8 cellular contexts compared by ENCODE assay signal in genomic region chr16:2151188-2152091, GRCh38. TPM values are rescaled to one million over a fixed set of nuclear protein-coding genes. Genes with fewer than 3 reads are reported as not detected.
DNase-seq lines count a peak whose midpoint lies in the region; ATAC-seq, FAIRE-seq and TF ChIP-seq lines count a peak whose summit lies in the region.

No MANE protein-coding gene starts in this region.

- TF ChIP-seq POLR2A in GM12878 (IDR thresholded peaks at IDR 0.05; ENCODE audit: low read depth, low read length), result no peak; the same call in 1 of the 2 replicates

- peaks cover 73% of the 10 kb centered on the region for H3F3A ChIP-seq in MM.1S (ENCODE audit: insufficient read depth, low read length)

- H3K27ac ChIP-seq in MM.1S (ENCODE audit: low read length) (no peak overlapping the region), GM12878 (ENCODE audit: control insufficient read depth, insufficient read depth) (peak overlapping the region; percentile 13; the same call in 1 of the 2 replicates), neuronal stem cell (replicated peaks; ENCODE audit: low read length) (no peak overlapping the region)

- POLR2A ChIA-PET in GM12878 (lab: Charles Lee), result interaction anchor here (0.6 kb wide), 1 partner anchor 1950 kb away, joined by 3 read pairs; no protein-coding TSS in a partner anchor

- no TSS peak for BruUV-seq in GM12878 (replicated peaks; lab: Mats Ljungman, UMichigan)

- RAD21 ChIA-PET in GM12878 (lab: Charles Lee; ENCODE audit: unreplicated experiment), result interaction anchor here (1.2 to 1.9 kb wide), 3 partner anchors 10 to 30 kb away, joined by 3 to 16 read pairs (median 10); no protein-coding TSS in a partner anchor

- H4K20me1 ChIP-seq in MM.1S (ENCODE audit: insufficient read depth, low read length), result peaks cover 37% of the 10 kb centered on the region
- H4K20me1 ChIP-seq in GM12878 (ENCODE audit: control insufficient read depth, insufficient read depth), result peaks cover 9% of the 10 kb centered on the region; the same call in 1 of the 2 replicates

- DNase-seq in ELR (ENCODE audit: low read depth) (peak; percentile 53), MM.1S (no peak), GM12878 (ENCODE audit: low read depth, low spot score) (no peak), neuronal stem cell (ENCODE audit: low spot score) (no peak), retina (no peak), NCI-H2196 treated with DMSO at 0.1 percent for 48 hours (lab: John Stamatoyannopoulos, UW; ENCODE audit: unreplicated experiment) (no peak)

- H3K18ac ChIP-seq in neuronal stem cell (ENCODE audit: low read length), result no peak overlapping the region

- H2BK15ac ChIP-seq in neuronal stem cell (ENCODE audit: low read length), result no peak overlapping the region

- H3K4me1 ChIP-seq in MM.1S (ENCODE audit: low read length) (peaks cover 29% of the 10 kb centered on the region), GM12878 (ENCODE audit: control insufficient read depth, insufficient read depth, low read length) (peaks cover 37% of the 10 kb centered on the region), neuronal stem cell (ENCODE audit: control insufficient read depth in 2 of 2, insufficient read depth in 1 of 2, low read depth in 1 of 2, low read length in 2 of 2) (peaks cover 19 to 52% of the 10 kb centered on the region in 2 donors)

- TF ChIP-seq EP300 in GM12878 (IDR thresholded peaks at IDR 0.05; ENCODE audit: borderline replicate concordance in 1 of 2, control insufficient read depth in 1 of 2, low read depth in 2 of 2, low read length in 2 of 2), result no peak

- TF ChIP-seq RAD21 in GM12878 (IDR thresholded peaks at IDR 0.05; ENCODE audit: insufficient read depth, low read depth, low read length), result no peak

- in situ Hi-C loops in GM12878 (cut with MboI), result no loop called here

- H3K27me3 ChIP-seq in MM.1S (replicated peaks; ENCODE audit: insufficient read depth, low read length), result no peaks in the 10 kb centered on the region
- H3K27me3 ChIP-seq in GM12878 (replicated peaks in 1 of 2; ENCODE audit: control insufficient read depth in 2 of 2, insufficient read depth in 2 of 2, low read length in 1 of 2), result no peaks in the 10 kb centered on the region
- no peaks in the 10 kb centered on the region for H3K27me3 ChIP-seq in neuronal stem cell (ENCODE audit: control insufficient read depth in 3 of 3, insufficient read depth in 3 of 3, low read depth in 1 of 3, low read length in 3 of 3)

- no peaks in the 10 kb centered on the region for H3K9me3 ChIP-seq in MM.1S (replicated peaks; ENCODE audit: insufficient read depth, low read length)
- no peaks in the 10 kb centered on the region for H3K9me3 ChIP-seq in GM12878 (replicated peaks; ENCODE audit: control insufficient read depth, insufficient read depth, low read length)
- no peaks in the 10 kb centered on the region for H3K9me3 ChIP-seq in neuronal stem cell (replicated peaks in 1 of 2; ENCODE audit: control insufficient read depth in 2 of 2, insufficient read depth in 1 of 2, low read depth in 1 of 2, low read length in 2 of 2)

- H3K4me3 ChIP-seq in MM.1S (ENCODE audit: low read length) (no peak overlapping the region), GM12878 (peak overlapping the region; percentile 98; the same call in 1 of the 2 replicates), neuronal stem cell (ENCODE audit: low read length in 2 of 2) (peak overlapping the region in 1 of 2 donors; percentile 19)

- H3K36me3 ChIP-seq in MM.1S (replicated peaks; ENCODE audit: insufficient read depth, low read length) (peaks cover 4% of the 10 kb centered on the region; the same call in 1 of the 2 replicates), GM12878 (ENCODE audit: control insufficient read depth in 2 of 2, insufficient read depth in 2 of 2, low read length in 1 of 2) (peaks cover 0 to 20% of the 10 kb centered on the region in 2 experiments; a peak in 2 of 4 replicates), neuronal stem cell (replicated peaks in 1 of 2; ENCODE audit: control insufficient read depth in 2 of 2, insufficient read depth in 2 of 2, low read length in 2 of 2) (peaks cover 15 to 42% of the 10 kb centered on the region in 2 donors)

- intact Hi-C loops in GM12878 (cut with micrococcal nuclease; ENCODE audit: unreplicated experiment), result loop anchor here (5.0 kb wide), 1 partner anchor 144 kb away; the partner anchor contains the start of gene ZNF598

- H3K9me2 ChIP-seq in MM.1S (replicated peaks; ENCODE audit: insufficient read depth, low read length), result no peaks in the 10 kb centered on the region

- ATAC-seq in GM12878 (no peak), HG02798 (IDR thresholded peaks at IDR 0.05; ENCODE audit: poor library complexity, unreplicated experiment) (no peak), HG03095 (IDR thresholded peaks at IDR 0.05; ENCODE audit: unreplicated experiment) (no peak)

- no peak overlapping the region for H3K14ac ChIP-seq in neuronal stem cell (ENCODE audit: low read length)

- H3K9ac ChIP-seq in MM.1S (ENCODE audit: low read length) (0 out of 2 replicates have a peak overlapping the region, but pooled peaks have one; percentile 4), GM12878 (ENCODE audit: control insufficient read depth, insufficient read depth, low read length) (peak overlapping the region; percentile 100), neuronal stem cell (ENCODE audit: low read depth, low read length, poor library complexity) (peak overlapping the region; percentile 25)

- H2BK12ac ChIP-seq in neuronal stem cell (ENCODE audit: low read length), result no peak overlapping the region

- no peak overlapping the region for H2AK5ac ChIP-seq in neuronal stem cell (ENCODE audit: low read depth, low read length)

- SMC1A ChIA-PET in GM12878 (lab: Charles Lee; ENCODE audit: uncharacterized antibody, unreplicated experiment), result interaction anchor here (0.9 to 1.4 kb wide), 3 partner anchors 11 to 135 kb away, joined by 3 to 5 read pairs (median 3); no protein-coding TSS in a partner anchor

- H2BK5ac ChIP-seq in neuronal stem cell (ENCODE audit: low read length), result no peak overlapping the region

- H3K23ac ChIP-seq in neuronal stem cell (ENCODE audit: low read depth, low read length, poor library complexity), result peak overlapping the region; percentile 66

- peaks cover 32% of the 10 kb centered on the region for H3K79me2 ChIP-seq in MM.1S (ENCODE audit: low read length)
- H3K79me2 ChIP-seq in GM12878 (ENCODE audit: control insufficient read depth, insufficient read depth, low read length), result peaks cover 37% of the 10 kb centered on the region

- peaks cover 21% of the 10 kb centered on the region for H3K79me1 ChIP-seq in neuronal stem cell (ENCODE audit: low read depth, low read length)

- H3K4me2 ChIP-seq in MM.1S (ENCODE audit: low read depth, low read length) (no peak overlapping the region), GM12878 (ENCODE audit: control insufficient read depth, insufficient read depth) (peak overlapping the region; percentile 75), neuronal stem cell (ENCODE audit: insufficient read depth, low read length, poor library complexity, severe bottlenecking) (no peak overlapping the region)

- no peak overlapping the region for H3K4ac ChIP-seq in neuronal stem cell (ENCODE audit: low read length)

- no peak overlapping the region for H2BK120ac ChIP-seq in neuronal stem cell (ENCODE audit: low read depth, low read length)

- TF ChIP-seq CTCF in MM.1S (IDR thresholded peaks at IDR 0.05; ENCODE audit: low read length) (no peak), GM12878 (IDR thresholded peaks at IDR 0.05 in 2 of 3, conservative IDR thresholded peaks at IDR 0.05 in 1 of 3; ENCODE audit: control insufficient read depth in 2 of 3, extremely low read depth in 1 of 3, insufficient read depth in 1 of 3, low read depth in 3 of 3, low read length in 3 of 3) (no peak)

- no peak for FAIRE-seq in GM12878 (lab: Jason Lieb, UNC)

- no peak overlapping the region for H4K8ac ChIP-seq in neuronal stem cell (ENCODE audit: low read depth, low read length)

- no peak overlapping the region for H4K91ac ChIP-seq in neuronal stem cell (ENCODE audit: low read depth, low read length, poor library complexity)

- 31% methylated on average over 13 of the region's 13 CpGs for WGBS in GM12878 (ENCODE audit: insufficient coverage, insufficient replicate concordance, low lambda C conversion rate, missing lambda C conversion rate)
- whole genome bisulfite sequencing in neuronal stem cell (ENCODE audit: extremely low coverage in 2 of 2, insufficient read length in 2 of 2, insufficient replicate concordance in 1 of 2), 2 donors, result no CpG with 5 or more reads among the region's 13 CpGs

- CTCF ChIA-PET in GM12878 (lab: Yijun Ruan, JAX), result interaction anchor here (0.6 to 2.0 kb wide), 8 partner anchors 11 to 156 kb away, joined by 3 to 18 read pairs (median 3); partner anchors contain the start of gene PKD1

- H2AFZ ChIP-seq in MM.1S (ENCODE audit: low read length), result no peak overlapping the region
- no peak overlapping the region for H2AFZ ChIP-seq in GM12878 (ENCODE audit: control insufficient read depth, low read depth, low read length)
- no peak overlapping the region for H2AFZ ChIP-seq in neuronal stem cell (ENCODE audit: low read length)

RNA-seq across cellular contexts. Expression of gene RAB26, which starts 3.0 kb away (rescaled TPM):
- not detected in 2 replicates for total RNA-seq in GM12878 (2013; cell fraction: nucleolus; rRNA removed)
- total RNA-seq in GM12878 (2014; rRNA removed), result 0.11 and 0.51 TPM in 2 replicates
- not detected in 2 replicates for total RNA-seq in GM12878 (2014; rRNA removed; fragmentation: Illumina TruSeq; extraction: Trizol)
- 0.33 and 0.53 TPM in 2 replicates for total RNA-seq in GM12878 (2021)
- 1.4 TPM for polyA plus RNA-seq in GM12878 (2011; ENCODE audit: low read depth)
- 0.89 and 1.9 TPM in 2 replicates for polyA plus RNA-seq in GM12878 (2011; rRNA removed)
- polyA plus RNA-seq in GM12878 (2011; cell fraction: cytosol; rRNA removed), result 1.6 and 2.5 TPM in 2 replicates
- 8.3 and 9.1 TPM in 2 replicates for polyA plus RNA-seq in GM12878 (2011; cell fraction: nucleus; rRNA removed)
- 2.8 and 2.9 TPM in 2 replicates for polyA plus RNA-seq in GM12878 (2012)
- polyA plus RNA-seq in GM12878 (2014; fragmentation: Illumina TruSeq; extraction: Trizol), result 0.21 TPM in 1 of 2 replicates, not detected in the other
- polyA plus RNA-seq in GM12878 (2014; fragmentation: Nextera tagmentation; extraction: Ambion mirVana), result under 1 TPM; 0.13 to 0.27 TPM
- polyA plus RNA-seq in GM12878 (2014; rRNA removed), result 0.13 and 0.43 TPM in 2 replicates
- 1 to 10 TPM; 3.7 to 4.5 TPM for polyA plus RNA-seq in GM12878 (2016; fragmentation: Nextera tagmentation; extraction: Ambion mirVana)
- 2.3 and 3.5 TPM in 2 replicates for polyA minus RNA-seq in GM12878 (2011; rRNA and poly(A)+ RNA removed)
- not detected in 2 replicates for polyA minus RNA-seq in GM12878 (2011; cell fraction: cytosol; rRNA and poly(A)+ RNA removed)
- polyA minus RNA-seq in GM12878 (2011; cell fraction: nucleus; rRNA and poly(A)+ RNA removed), result 0.57 and 1.1 TPM in 2 replicates
- 4.2 TPM for polyA plus RNA-seq in neuronal stem cell (2013, experiment 1 of 2)
- 3.9 TPM for polyA plus RNA-seq in neuronal stem cell (2013, experiment 2 of 2)

RNA-seq across cellular contexts. Expression of gene TRAF7, which starts 4.1 kb away (rescaled TPM):
- 33.4 and 41.2 TPM in 2 replicates for total RNA-seq in GM12878 (2013; cell fraction: nucleolus; rRNA removed)
- total RNA-seq in GM12878 (2014; rRNA removed), result 36.9 and 44.6 TPM in 2 replicates
- total RNA-seq in GM12878 (2014; rRNA removed; fragmentation: Illumina TruSeq; extraction: Trizol), result 23.2 and 26.3 TPM in 2 replicates
- 82.6 and 87.0 TPM in 2 replicates for total RNA-seq in GM12878 (2021)
- 11.8 TPM for polyA plus RNA-seq in GM12878 (2011; ENCODE audit: low read depth)
- 23.5 and 46.7 TPM in 2 replicates for polyA plus RNA-seq in GM12878 (2011; rRNA removed)
- 48.3 and 60.3 TPM in 2 replicates for polyA plus RNA-seq in GM12878 (2011; cell fraction: cytosol; rRNA removed)
- polyA plus RNA-seq in GM12878 (2011; cell fraction: nucleus; rRNA removed), result 88.1 and 100 TPM in 2 replicates
- 45.3 and 53.5 TPM in 2 replicates for polyA plus RNA-seq in GM12878 (2012)
- 16.8 and 19.4 TPM in 2 replicates for polyA plus RNA-seq in GM12878 (2014; fragmentation: Illumina TruSeq; extraction: Trizol)
- 1 to 10 TPM in 1 of 2 experiments, under 1 TPM in 1; 0.61 to 2.1 TPM for polyA plus RNA-seq in GM12878 (2014; fragmentation: Nextera tagmentation; extraction: Ambion mirVana)
- 44.4 and 50.3 TPM in 2 replicates for polyA plus RNA-seq in GM12878 (2014; rRNA removed)
- 10 to 100 TPM; 29.8 to 30.2 TPM for polyA plus RNA-seq in GM12878 (2016; fragmentation: Nextera tagmentation; extraction: Ambion mirVana)
- 41.1 and 76.7 TPM in 2 replicates for polyA minus RNA-seq in GM12878 (2011; rRNA and poly(A)+ RNA removed)
- polyA minus RNA-seq in GM12878 (2011; cell fraction: cytosol; rRNA and poly(A)+ RNA removed), result 32.6 and 44.1 TPM in 2 replicates
- polyA minus RNA-seq in GM12878 (2011; cell fraction: nucleus; rRNA and poly(A)+ RNA removed), result 15.0 and 24.1 TPM in 2 replicates
- 117 TPM for polyA plus RNA-seq in neuronal stem cell (2013, experiment 1 of 2)
- polyA plus RNA-seq in neuronal stem cell (2013, experiment 2 of 2), result 112 TPM

RNA-seq across cellular contexts. Expression of gene PKD1, which starts 15.7 kb away (rescaled TPM):
- total RNA-seq in GM12878 (2013; cell fraction: nucleolus; rRNA removed), result 160 and 186 TPM in 2 replicates
- total RNA-seq in GM12878 (2014; rRNA removed) (19.6 and 22.9 TPM in 2 replicates), GM12878 (2014; rRNA removed; fragmentation: Illumina TruSeq; extraction: Trizol) (6.9 and 7.5 TPM in 2 replicates), GM12878 (2021) (44.9 and 62.0 TPM in 2 replicates)
- polyA plus RNA-seq in GM12878 (2011; ENCODE audit: low read depth), result 13.4 TPM
- polyA plus RNA-seq in GM12878 (2011; rRNA removed) (3.7 and 9.0 TPM in 2 replicates), GM12878 (2014; fragmentation: Illumina TruSeq; extraction: Trizol) (0.36 and 3.9 TPM in 2 replicates), GM12878 (2014; fragmentation: Nextera tagmentation; extraction: Ambion mirVana) (under 1 TPM; 0.11 to 0.35 TPM), GM12878 (2014; rRNA removed) (48.2 and 49.7 TPM in 2 replicates), GM12878 (2016; fragmentation: Nextera tagmentation; extraction: Ambion mirVana) (1 to 10 TPM; 2.9 to 5.2 TPM)
- 16.3 and 29.0 TPM in 2 replicates for polyA plus RNA-seq in GM12878 (2011; cell fraction: cytosol; rRNA removed)
- polyA plus RNA-seq in GM12878 (2011; cell fraction: nucleus; rRNA removed), result 295 and 314 TPM in 2 replicates
- polyA plus RNA-seq in GM12878 (2012), result 34.8 and 47.6 TPM in 2 replicates
- 11.8 and 40.3 TPM in 2 replicates for polyA minus RNA-seq in GM12878 (2011; rRNA and poly(A)+ RNA removed)
- polyA minus RNA-seq in GM12878 (2011; cell fraction: cytosol; rRNA and poly(A)+ RNA removed), result 17.5 and 22.7 TPM in 2 replicates
- 50.4 and 84.4 TPM in 2 replicates for polyA minus RNA-seq in GM12878 (2011; cell fraction: nucleus; rRNA and poly(A)+ RNA removed)
- polyA plus RNA-seq in neuronal stem cell (2013, experiment 1 of 2), result 27.8 TPM
- polyA plus RNA-seq in neuronal stem cell (2013, experiment 2 of 2), result 26.3 TPM

RNA-seq across cellular contexts. Expression of gene CASKIN1, which starts 45.0 kb away (rescaled TPM):
- 1.4 and 1.8 TPM in 2 replicates for total RNA-seq in GM12878 (2013; cell fraction: nucleolus; rRNA removed)
- total RNA-seq in GM12878 (2014; rRNA removed) (0.05 and 0.11 TPM in 2 replicates), GM12878 (2014; rRNA removed; fragmentation: Illumina TruSeq; extraction: Trizol) (not detected in 2 replicates), GM12878 (2021) (0.33 and 0.53 TPM in 2 replicates)
- 0.09 TPM for polyA plus RNA-seq in GM12878 (2011; ENCODE audit: low read depth)
- polyA plus RNA-seq in GM12878 (2011; rRNA removed) (0.03 TPM in 2 replicates), GM12878 (2014; fragmentation: Illumina TruSeq; extraction: Trizol) (not detected in 2 replicates), GM12878 (2014; fragmentation: Nextera tagmentation; extraction: Ambion mirVana) (under 1 TPM in 1 of 2 experiments, not detected in 1; 0.08 TPM), GM12878 (2014; rRNA removed) (0.15 and 0.32 TPM in 2 replicates), GM12878 (2016; fragmentation: Nextera tagmentation; extraction: Ambion mirVana) (not detected)
- polyA plus RNA-seq in GM12878 (2011; cell fraction: cytosol; rRNA removed), result 0.04 and 0.05 TPM in 2 replicates
- 0.91 and 1.1 TPM in 2 replicates for polyA plus RNA-seq in GM12878 (2011; cell fraction: nucleus; rRNA removed)
- 0.37 and 0.49 TPM in 2 replicates for polyA plus RNA-seq in GM12878 (2012)
- polyA minus RNA-seq in GM12878 (2011; rRNA and poly(A)+ RNA removed), result not detected in 2 replicates
- not detected in 2 replicates for polyA minus RNA-seq in GM12878 (2011; cell fraction: cytosol; rRNA and poly(A)+ RNA removed)
- not detected in 2 replicates for polyA minus RNA-seq in GM12878 (2011; cell fraction: nucleus; rRNA and poly(A)+ RNA removed)
- polyA plus RNA-seq in neuronal stem cell (2013, experiment 1 of 2), result 4.7 TPM
- polyA plus RNA-seq in neuronal stem cell (2013, experiment 2 of 2), result 4.7 TPM

RNA-seq across cellular contexts. Expression of gene MLST8, which starts 53.8 kb away (rescaled TPM):
- 15.8 and 21.1 TPM in 2 replicates for total RNA-seq in GM12878 (2013; cell fraction: nucleolus; rRNA removed)
- total RNA-seq in GM12878 (2014; rRNA removed) (72.0 and 80.9 TPM in 2 replicates), GM12878 (2014; rRNA removed; fragmentation: Illumina TruSeq; extraction: Trizol) (9.8 and 11.0 TPM in 2 replicates), GM12878 (2021) (73.7 and 75.4 TPM in 2 replicates)
- polyA plus RNA-seq in GM12878 (2011; ENCODE audit: low read depth), result 18.7 TPM
- polyA plus RNA-seq in GM12878 (2011; rRNA removed) (22.4 and 53.0 TPM in 2 replicates), GM12878 (2014; fragmentation: Illumina TruSeq; extraction: Trizol) (5.7 and 29.1 TPM in 2 replicates), GM12878 (2014; fragmentation: Nextera tagmentation; extraction: Ambion mirVana) (1 to 10 TPM; 1.0 to 6.3 TPM), GM12878 (2014; rRNA removed) (114 and 124 TPM in 2 replicates), GM12878 (2016; fragmentation: Nextera tagmentation; extraction: Ambion mirVana) (100 to 1,000 TPM; 111 to 114 TPM)
- polyA plus RNA-seq in GM12878 (2011; cell fraction: cytosol; rRNA removed), result 86.9 and 147 TPM in 2 replicates
- polyA plus RNA-seq in GM12878 (2011; cell fraction: nucleus; rRNA removed), result 223 and 241 TPM in 2 replicates
- 50.5 and 56.3 TPM in 2 replicates for polyA plus RNA-seq in GM12878 (2012)
- polyA minus RNA-seq in GM12878 (2011; rRNA and poly(A)+ RNA removed), result 38.3 and 68.1 TPM in 2 replicates
- polyA minus RNA-seq in GM12878 (2011; cell fraction: cytosol; rRNA and poly(A)+ RNA removed), result 23.7 and 33.5 TPM in 2 replicates
- polyA minus RNA-seq in GM12878 (2011; cell fraction: nucleus; rRNA and poly(A)+ RNA removed), result 71.9 and 106 TPM in 2 replicates
- polyA plus RNA-seq in neuronal stem cell (2013, experiment 1 of 2), result 74.1 TPM
- polyA plus RNA-seq in neuronal stem cell (2013, experiment 2 of 2), result 70.9 TPM

Comparison
In these comparisons a context has a peak if more than half of its experiments do, and no peak if none do; other contexts are left out.
1. H3K9ac ChIP-seq: peak in every context shown above with its lines; median percentile 100 in GM12878; 25 in neuronal stem cell; 4 in MM.1S.